Comparison of ENCODE assay signal across 27 cellular contexts in genomic region chr3:154101250-154101649, GRCh38.
"Had no signal": no experiment of that assay in that cellular context is flagged by ENCODE, and none has a peak within 500 bp of the region (broad histone marks: within the 10 kb centered on the region; RNA-seq: fewer than 3 reads in every experiment).

No MANE protein-coding gene starts in this region.

- H3K27ac Mint-ChIP-seq: stimulated activated effector memory CD8-positive, alpha-beta T cell treated with anti-CD3 and anti-CD28 coated beads, Interleukin-12 subunit alpha, Interleukin-12 subunit beta, amount 100 ng/mL, for 72 hours; stimulated activated memory B cell treated with anti-CD40 and anti-IgM and Interleukin-4, amounts not matched to agents 10 μg/mL and 1 μg/mL and 100 μg/mL, for 72 hours; stimulated activated naive CD8-positive, alpha-beta T cell treated with anti-CD3 and anti-CD28 coated beads, Interleukin-15, amount 100 ng/mL, for 72 hours; stimulated activated naive CD8-positive, alpha-beta T cell treated with anti-CD3 and anti-CD28 coated beads, Interleukin-15, Interleukin-2, amounts not matched to agents 100 ng/mL and 50 ng/mL, for 24 hours; type B pancreatic cell had no signal

- H3K27me3 Mint-ChIP-seq: stimulated activated memory B cell treated with anti-CD40 and anti-IgM and Interleukin-4, amounts not matched to agents 10 μg/mL and 1 μg/mL and 100 μg/mL, for 72 hours; stimulated activated naive CD8-positive, alpha-beta T cell treated with anti-CD3 and anti-CD28 coated beads, Interleukin-15, amount 100 ng/mL, for 72 hours; type B pancreatic cell had no signal

- H3K27ac ChIP-seq: stomach, suprapubic skin, testis, thoracic aorta, thyroid gland, tibial artery, tibial nerve, transverse colon, upper lobe of left lung, upper lobe of right lung, uterus, vagina had no signal

- H3K4me3 Mint-ChIP-seq: stimulated activated effector memory CD8-positive, alpha-beta T cell treated with anti-CD3 and anti-CD28 coated beads, Interleukin-12 subunit alpha, Interleukin-12 subunit beta, amount 100 ng/mL, for 72 hours; stimulated activated memory B cell treated with anti-CD40 and anti-IgM and Interleukin-4, amounts not matched to agents 10 μg/mL and 1 μg/mL and 100 μg/mL, for 72 hours; stimulated activated naive CD8-positive, alpha-beta T cell treated with anti-CD3 and anti-CD28 coated beads, Interleukin-15, amount 100 ng/mL, for 72 hours; stimulated activated naive CD8-positive, alpha-beta T cell treated with anti-CD3 and anti-CD28 coated beads, Interleukin-15, Interleukin-2, amounts not matched to agents 100 ng/mL and 50 ng/mL, for 24 hours; type B pancreatic cell had no signal

- H3K4me1 ChIP-seq: suprapubic skin, testis, transverse colon, upper lobe of left lung, upper lobe of right lung, uterus, vagina had no signal

- FAIRE-seq: urothelium cell line had no signal

- H3K27me3 ChIP-seq: stomach, suprapubic skin, testis, thyroid gland, tibial artery, tibial nerve, transverse colon, upper lobe of left lung, upper lobe of right lung, uterus, vagina had no signal

- DNase-seq: stimulated activated CD4-positive, alpha-beta T cell treated with anti-CD3 and anti-CD28 coated beads, Interleukin-2, amount 100 ng/mL, for 48 hours; stimulated activated CD4-positive, alpha-beta T cell treated with anti-CD3 and anti-CD28 coated beads, Interleukin-4, amount 100 ng/mL, for 1 hour; stimulated activated CD4-positive, alpha-beta T cell treated with anti-CD3 and anti-CD28 coated beads, Interleukin-4, amount 100 ng/mL, for 24 hours; stimulated activated CD4-positive, alpha-beta T cell treated with anti-CD3 and anti-CD28 coated beads, Interleukin-4, amount 100 ng/mL, for 4 hours; stimulated activated CD8-positive, alpha-beta memory T cell treated with anti-CD3 and anti-CD28 coated beads, Interleukin-4, amount 100 ng/mL, for 48 hours; stimulated activated naive CD4-positive, alpha-beta T cell; stimulated activated naive CD4-positive, alpha-beta T cell treated with Interleukin-2 at 50 U/mL for 16 hours; stimulated activated naive CD8-positive, alpha-beta T cell treated with anti-CD3 and anti-CD28 coated beads, Interleukin-15, amount 100 ng/mL, for 72 hours; stimulated activated naive CD8-positive, alpha-beta T cell treated with anti-CD3 and anti-CD28 coated beads, Interleukin-15, Interleukin-2, amounts not matched to agents 100 U/mL and 50 U/mL, for 24 hours; stomach; testis; thyroid gland; tibial artery; transverse colon; trophoblast cell; upper lobe of left lung; upper lobe of right lung; uterus had no signal

- ATAC-seq: stimulated activated effector memory CD8-positive, alpha-beta T cell treated with anti-CD3 and anti-CD28 coated beads, Interleukin-12 subunit alpha, Interleukin-12 subunit beta, amount 100 ng/mL, for 72 hours; stimulated activated memory B cell treated with anti-CD40 and anti-IgM and Interleukin-4, amounts not matched to agents 10 μg/mL and 1 μg/mL and 100 μg/mL, for 72 hours; stimulated activated naive CD8-positive, alpha-beta T cell treated with anti-CD3 and anti-CD28 coated beads, Interleukin-15, amount 100 ng/mL, for 72 hours; stimulated activated naive CD8-positive, alpha-beta T cell treated with anti-CD3 and anti-CD28 coated beads, Interleukin-15, Interleukin-2, amounts not matched to agents 100 U/mL and 50 U/mL, for 24 hours; upper lobe of right lung had no signal

- H3K4me3 ChIP-seq: stomach, suprapubic skin, testis, thoracic aorta, thyroid gland, tibial artery, tibial nerve, transverse colon, upper lobe of left lung, upper lobe of right lung, uterus, vagina had no signal

- H3K36me3 ChIP-seq: stomach, suprapubic skin, thoracic aorta, thyroid gland, tibial artery, tibial nerve, transverse colon, upper lobe of left lung, upper lobe of right lung, uterus, vagina had no signal

- H3K9me3 ChIP-seq: stomach, suprapubic skin, testis, thoracic aorta, thyroid gland, tibial artery, tibial nerve, transverse colon, upper lobe of left lung, upper lobe of right lung, uterus, vagina had no signal

- H3K4me1 Mint-ChIP-seq: stimulated activated effector memory CD8-positive, alpha-beta T cell treated with anti-CD3 and anti-CD28 coated beads, Interleukin-12 subunit alpha, Interleukin-12 subunit beta, amount 100 ng/mL, for 72 hours; stimulated activated memory B cell treated with anti-CD40 and anti-IgM and Interleukin-4, amounts not matched to agents 10 μg/mL and 1 μg/mL and 100 μg/mL, for 72 hours; stimulated activated naive CD8-positive, alpha-beta T cell treated with anti-CD3 and anti-CD28 coated beads, Interleukin-15, amount 100 ng/mL, for 72 hours had no signal

- H3K36me3 Mint-ChIP-seq: stimulated activated effector memory CD8-positive, alpha-beta T cell treated with anti-CD3 and anti-CD28 coated beads, Interleukin-12 subunit alpha, Interleukin-12 subunit beta, amount 100 ng/mL, for 72 hours; stimulated activated memory B cell treated with anti-CD40 and anti-IgM and Interleukin-4, amounts not matched to agents 10 μg/mL and 1 μg/mL and 100 μg/mL, for 72 hours; type B pancreatic cell had no signal

- H3K9me3 Mint-ChIP-seq: stimulated activated effector memory CD8-positive, alpha-beta T cell treated with anti-CD3 and anti-CD28 coated beads, Interleukin-12 subunit alpha, Interleukin-12 subunit beta, amount 100 ng/mL, for 72 hours; stimulated activated memory B cell treated with anti-CD40 and anti-IgM and Interleukin-4, amounts not matched to agents 10 μg/mL and 1 μg/mL and 100 μg/mL, for 72 hours; stimulated activated naive CD8-positive, alpha-beta T cell treated with anti-CD3 and anti-CD28 coated beads, Interleukin-15, amount 100 ng/mL, for 72 hours; stimulated activated naive CD8-positive, alpha-beta T cell treated with anti-CD3 and anti-CD28 coated beads, Interleukin-15, Interleukin-2, amounts not matched to agents 100 ng/mL and 50 ng/mL, for 24 hours; type B pancreatic cell had no signal
